24 cellular contexts compared by ENCODE assay signal in the genomic region with DNA sequence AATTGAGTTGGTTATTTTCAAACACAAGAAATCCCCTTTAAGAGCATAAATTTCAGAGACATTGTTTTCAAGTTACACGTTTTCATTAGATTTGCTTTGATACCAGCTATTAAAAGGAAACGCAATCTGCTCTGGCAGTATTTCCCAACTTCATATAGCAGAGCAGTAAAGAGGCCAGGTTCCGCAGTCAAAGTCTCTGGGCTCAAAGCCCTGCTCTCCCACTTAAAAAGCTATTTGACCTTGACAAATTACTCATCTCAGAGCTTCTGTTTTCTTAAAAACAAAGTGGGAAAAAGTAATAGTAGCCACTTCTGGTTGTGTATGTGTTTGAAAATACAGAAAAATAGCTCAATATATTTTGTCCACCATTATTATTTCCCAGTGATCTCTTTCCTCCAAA.
DNase-seq lines count a peak whose midpoint lies in the region; ATAC-seq, FAIRE-seq and TF ChIP-seq lines count a peak whose summit lies in the region.
"Had no signal": no experiment of that assay in that cellular context is flagged by ENCODE, and none has a peak within 500 bp of the region (broad histone marks: within the 10 kb centered on the region; RNA-seq: fewer than 3 reads in every experiment).

No MANE protein-coding gene starts in this region.

- no peak overlapping the region for H2AK5ac ChIP-seq in mesenchymal stem cell (ENCODE audit: low read length, severe bottlenecking)

- TF ChIP-seq CTCF in astrocyte (IDR thresholded peaks at IDR 0.05; ENCODE audit: insufficient read depth, low read depth, low read length) (no peak), fibroblast of pulmonary artery (IDR thresholded peaks at IDR 0.05; ENCODE audit: low read length, missing control alignments) (no peak)

- H3K18ac ChIP-seq in mesenchymal stem cell (ENCODE audit: low read depth in 1 of 2, low read length in 2 of 2) = no peak overlapping the region

- DNase-seq in DMS79 (lab: John Stamatoyannopoulos, UW) = peak; percentile 4
- DNase-seq in astrocyte (ENCODE audit: low read depth) = peak; percentile 18
- DNase-seq in fibroblast of pulmonary artery (ENCODE audit: low read depth) = peak; percentile 76
- DNase-seq in skeletal muscle cell (ENCODE audit: low read depth) = peak; percentile 55
- no peak for DNase-seq in mesenchymal stem cell
- DNase-seq in GM12891 (ENCODE audit: insufficient read length, low spot score) = no peak
- DNase-seq: AML-193; CD4-positive, alpha-beta T cell; H9; KBM-7; MV-4-11; NCI-H1105 treated with DMSO at 0.1 percent for 48 hours; NCI-H146; NCI-H2029; NCI-H2227 treated with DMSO at 0.1 percent for 48 hours; NCI-H526 treated with DMSO at 0.1 percent for 48 hours; SHP77 had no signal

- H3K4me1 ChIP-seq in astrocyte (ENCODE audit: insufficient read depth, low read length) (no peaks in the 10 kb centered on the region), mesenchymal stem cell (ENCODE audit: control insufficient read depth, insufficient read depth, low read depth, low read length) (no peaks in the 10 kb centered on the region)

- H3K9me3 Mint-ChIP-seq in astrocyte (ENCODE audit: unreplicated experiment) = no peaks in the 10 kb centered on the region
- H3K9me3 Mint-ChIP-seq: CD4-positive, alpha-beta T cell; GM23338 had no signal

- H2AFZ ChIP-seq in astrocyte (ENCODE audit: low read depth, low read length) = no peak overlapping the region
- H2AFZ ChIP-seq in mesenchymal stem cell (ENCODE audit: low read depth, low read length) = no peak overlapping the region
- H2AFZ ChIP-seq: GM23338 had no signal

- no peak overlapping the region for H2BK12ac ChIP-seq in mesenchymal stem cell (ENCODE audit: low read length in 2 of 2)

- H3K27me3 Mint-ChIP-seq in astrocyte (ENCODE audit: low read depth, unreplicated experiment) = peaks cover 2% of the 10 kb centered on the region

- H2BK5ac ChIP-seq in mesenchymal stem cell (ENCODE audit: low read depth, low read length, poor library complexity, severe bottlenecking) = no peak overlapping the region

- 84% methylated on average over 2 of the region's 3 CpGs for WGBS in mesenchymal stem cell

- no peak overlapping the region for H3K14ac ChIP-seq in mesenchymal stem cell (ENCODE audit: low read length in 2 of 2)

- FAIRE-seq in astrocyte (lab: Jason Lieb, UNC) (no peak), GM12891 (lab: Jason Lieb, UNC) (no peak)
- FAIRE-seq: D721Med, G401.6, HTR-8/SVneo had no signal

- no peak overlapping the region for H3K4me3 Mint-ChIP-seq in astrocyte (ENCODE audit: unreplicated experiment)
- H3K4me3 Mint-ChIP-seq: CD4-positive, alpha-beta T cell; GM23338; H9 had no signal

- H3K4me2 ChIP-seq in astrocyte (ENCODE audit: low read length) (no peak overlapping the region), mesenchymal stem cell (ENCODE audit: low read length, poor library complexity, severe bottlenecking) (no peak overlapping the region)
- H3K4me2 ChIP-seq: BLaER1 treated with 17β-estradiol and CSF1 and Interleukin-3, amounts not matched to agents 10 nM and 100 nM; GM23338 had no signal

- H3K79me1 ChIP-seq in mesenchymal stem cell (replicated peaks; ENCODE audit: low read length, poor library complexity, severe bottlenecking) = no peaks in the 10 kb centered on the region

- H3K27me3 ChIP-seq in astrocyte (ENCODE audit: insufficient read depth, low read length) (no peaks in the 10 kb centered on the region), mesenchymal stem cell (ENCODE audit: control insufficient read depth in 1 of 2, insufficient read depth in 1 of 2, low read length in 2 of 2) (no peaks in the 10 kb centered on the region)

- H3K36me3 ChIP-seq in astrocyte (ENCODE audit: insufficient read depth, low read length) = no peaks in the 10 kb centered on the region
- no peaks in the 10 kb centered on the region for H3K36me3 ChIP-seq in mesenchymal stem cell (ENCODE audit: control insufficient read depth in 1 of 2, insufficient read depth in 2 of 2, low read depth in 1 of 2, low read length in 2 of 2)
- H3K36me3 ChIP-seq: BLaER1 treated with 17β-estradiol and CSF1 and Interleukin-3, amounts not matched to agents 10 nM and 100 nM had no signal

- no peak overlapping the region for H3K9ac ChIP-seq in astrocyte (ENCODE audit: low read length)
- no peak overlapping the region for H3K9ac ChIP-seq in mesenchymal stem cell (ENCODE audit: low read length)
- H3K9ac ChIP-seq: BLaER1 treated with 17β-estradiol and CSF1 and Interleukin-3, amounts not matched to agents 10 nM and 100 nM had no signal

- H2BK15ac ChIP-seq in mesenchymal stem cell (ENCODE audit: low read depth, poor library complexity, severe bottlenecking) = no peak overlapping the region

- no peaks in the 10 kb centered on the region for H3K9me3 ChIP-seq in astrocyte (ENCODE audit: insufficient read depth, low read depth, low read length)
- H3K9me3 ChIP-seq in mesenchymal stem cell (ENCODE audit: control insufficient read depth, low read length) = no peaks in the 10 kb centered on the region

- H3K27ac Mint-ChIP-seq in astrocyte (ENCODE audit: unreplicated experiment) = no peak overlapping the region
- H3K27ac Mint-ChIP-seq: CD4-positive, alpha-beta T cell; GM23338; H9 had no signal

- no peak overlapping the region for H3K23ac ChIP-seq in mesenchymal stem cell (ENCODE audit: low read length in 2 of 2)

- no peaks in the 10 kb centered on the region for H4K20me1 ChIP-seq in astrocyte (ENCODE audit: insufficient read depth, low read length)
- H4K20me1 ChIP-seq: BLaER1 treated with 17β-estradiol and CSF1 and Interleukin-3, amounts not matched to agents 10 nM and 100 nM had no signal

- H2BK120ac ChIP-seq in mesenchymal stem cell (ENCODE audit: low read depth, low read length) = no peak overlapping the region

- no peak overlapping the region for H3K4ac ChIP-seq in mesenchymal stem cell (ENCODE audit: low read depth in 1 of 2, low read length in 2 of 2)

- no peak overlapping the region for H4K8ac ChIP-seq in mesenchymal stem cell (ENCODE audit: low read length)

- H3K4me3 ChIP-seq in astrocyte (ENCODE audit: insufficient read depth, low read depth, low read length) (no peak overlapping the region), fibroblast of pulmonary artery (replicated peaks; ENCODE audit: low read depth, low read length) (no peak overlapping the region), skeletal muscle cell (ENCODE audit: low read depth, low read length) (no peak overlapping the region), mesenchymal stem cell (ENCODE audit: insufficient read depth in 1 of 2, low read depth in 1 of 2, low read length in 2 of 2) (no peak overlapping the region)
- H3K4me3 ChIP-seq: BLaER1 treated with 17β-estradiol and CSF1 and Interleukin-3, amounts not matched to agents 10 nM and 100 nM; GM23338 had no signal

- H3K79me2 ChIP-seq in astrocyte (ENCODE audit: insufficient read depth, low read length) = no peaks in the 10 kb centered on the region

- H3K36me3 Mint-ChIP-seq in astrocyte (ENCODE audit: low read depth, unreplicated experiment) = no peaks in the 10 kb centered on the region

- ATAC-seq in HG03378 (IDR thresholded peaks at IDR 0.05; ENCODE audit: unreplicated experiment) = no peak
- ATAC-seq: GM23338 had no signal

- no peaks in the 10 kb centered on the region for H3K4me1 Mint-ChIP-seq in astrocyte (ENCODE audit: low read depth, unreplicated experiment)
- H3K4me1 Mint-ChIP-seq: GM23338 had no signal

- H3K27ac ChIP-seq in astrocyte (ENCODE audit: low read depth, low read length) = no peak overlapping the region
- no peak overlapping the region for H3K27ac ChIP-seq in mesenchymal stem cell (ENCODE audit: low read length, poor library complexity, severe bottlenecking)
- H3K27ac ChIP-seq: BLaER1 treated with 17β-estradiol and CSF1 and Interleukin-3, amounts not matched to agents 10 nM and 100 nM; RWPE1 had no signal

- TF ChIP-seq POLR2A in GM12891 (IDR thresholded peaks at IDR 0.05; ENCODE audit: low read depth, low read length) = no peak

- no peak overlapping the region for H4K91ac ChIP-seq in mesenchymal stem cell (ENCODE audit: low read length)

TF ChIP-seq in GM12891, 5 proteins besides CTCF, POLR2A, EP300 and RAD21:
- TF ChIP-seq POU2F2 (IDR thresholded peaks at IDR 0.05; ENCODE audit: low read depth, low read length) (no peak), TAF1 (IDR thresholded peaks at IDR 0.05; ENCODE audit: low read depth, low read length) (no peak), SPI1 (IDR thresholded peaks at IDR 0.05; ENCODE audit: low read depth, low read length) (no peak), PAX5 (IDR thresholded peaks at IDR 0.05; ENCODE audit: insufficient read depth, low read length, severe bottlenecking) (no peak), POLR2AphosphoS5 (IDR thresholded peaks at IDR 0.05; ENCODE audit: low read depth, low read length) (no peak)

Comparison
In these comparisons a context has a peak if more than half of its experiments do, and no peak if none do; other contexts are left out.
1. DNase-seq: peak in DMS79 (single experiment), astrocyte (single experiment), fibroblast of pulmonary artery (single experiment) and skeletal muscle cell (single experiment); none in mesenchymal stem cell (single experiment) and GM12891 (single experiment).